Comparison of ENCODE assay signal across 20 cellular contexts in the genomic region with DNA sequence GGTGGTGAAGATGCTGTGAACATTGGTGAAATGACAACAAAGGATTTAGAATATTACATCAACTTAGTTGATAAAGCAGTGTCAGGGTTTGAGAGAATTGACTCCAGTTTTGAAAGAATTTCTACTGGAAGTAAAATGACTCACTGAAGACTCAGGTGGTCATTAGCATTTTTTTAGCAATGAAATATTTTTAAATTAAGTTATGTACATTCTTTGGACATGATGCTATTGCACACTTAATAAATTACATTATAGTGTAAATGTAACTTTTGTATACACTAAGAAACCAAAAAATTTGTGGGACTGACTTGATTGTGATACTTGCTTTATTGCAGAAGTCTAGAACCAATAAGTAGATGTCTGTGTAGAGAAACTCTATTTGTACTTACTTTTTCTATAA. TPM values are rescaled to one million over a fixed set of nuclear protein-coding genes. Genes with fewer than 3 reads are reported as not detected.
DNase-seq lines count a peak whose midpoint lies in the region; ATAC-seq and TF ChIP-seq lines count a peak whose summit lies in the region.
"Had no signal": no experiment of that assay in that cellular context is flagged by ENCODE, and none has a peak within 500 bp of the region (broad histone marks: within the 10 kb centered on the region; RNA-seq: fewer than 3 reads in every experiment).

No MANE protein-coding gene starts in this region.

- H3K4me3 Mint-ChIP-seq in neural progenitor cell = no peak overlapping the region
- H3K4me3 Mint-ChIP-seq: CD4-positive, alpha-beta memory T cell had no signal

- no peaks in the 10 kb centered on the region for H3K4me1 Mint-ChIP-seq in neural progenitor cell

- H4K20me1 ChIP-seq in neural progenitor cell (ENCODE audit: low read depth) = no peaks in the 10 kb centered on the region
- H4K20me1 ChIP-seq: BLaER1 had no signal

- DNase-seq in AG10803 (ENCODE audit: low read depth) (peak; percentile 12), HCEC 1CT (peak; percentile 25), amniotic epithelial cell (ENCODE audit: low read depth) (peak; percentile 22), iris pigment epithelial cell (ENCODE audit: low read depth) (peak; percentile 35), SIG-M5 treated with dmso at 0.1 percent for 504 hours (lab: John Stamatoyannopoulos, UW; ENCODE audit: unreplicated experiment) (no peak), neural progenitor cell (ENCODE audit: low spot score) (no peak), NCI-H526 (lab: John Stamatoyannopoulos, UW) (no peak)
- DNase-seq: CD4-positive, alpha-beta memory T cell; DMS153; GOT3; Kasumi-1; MM.1S; NCI-H1092; NCI-H1436 treated with DMSO at 0.1 percent for 48 hours; NCI-H2029; NCI-H345; NCI-H526 treated with DMSO at 0.1 percent for 48 hours; Peyer's patch had no signal

- H3F3A ChIP-seq in neural progenitor cell (ENCODE audit: low read depth) = no peaks in the 10 kb centered on the region

- peaks cover 26% of the 10 kb centered on the region for H3K36me3 Mint-ChIP-seq in neural progenitor cell

- peaks cover 21% of the 10 kb centered on the region for H3K36me3 ChIP-seq in neural progenitor cell

- H3K4me2 ChIP-seq in neural progenitor cell = no peak overlapping the region
- H3K4me2 ChIP-seq: BLaER1 had no signal

- H3K79me2 ChIP-seq in neural progenitor cell (ENCODE audit: low read depth) = no peaks in the 10 kb centered on the region

- H3K27me3 Mint-ChIP-seq in neural progenitor cell (ENCODE audit: insufficient read depth, low read depth) = no peaks in the 10 kb centered on the region
- H3K27me3 Mint-ChIP-seq: CD4-positive, alpha-beta memory T cell had no signal

- no peak for ATAC-seq in GM21367 (IDR thresholded peaks at IDR 0.05; ENCODE audit: unreplicated experiment)

- TF ChIP-seq CTCF in AG10803 (conservative IDR thresholded peaks at IDR 0.05; ENCODE audit: low read length) (no peak), neural progenitor cell (IDR thresholded peaks at IDR 0.05) (no peak)

- H3K27me3 ChIP-seq in neural progenitor cell = no peaks in the 10 kb centered on the region
- H3K27me3 ChIP-seq: BLaER1, Peyer's patch had no signal

- H2AFZ ChIP-seq in neural progenitor cell (replicated peaks) = no peak overlapping the region

- no peak overlapping the region for H3K27ac ChIP-seq in neural progenitor cell
- H3K27ac ChIP-seq: BLaER1, Peyer's patch had no signal

- no peaks in the 10 kb centered on the region for H3K9me3 Mint-ChIP-seq in neural progenitor cell
- H3K9me3 Mint-ChIP-seq: CD4-positive, alpha-beta memory T cell had no signal

- H3K27ac Mint-ChIP-seq in neural progenitor cell = no peak overlapping the region

- H3K4me1 ChIP-seq in neural progenitor cell = no peaks in the 10 kb centered on the region
- H3K4me1 ChIP-seq: BLaER1, Peyer's patch had no signal

- no peak overlapping the region for H3K9ac ChIP-seq in neural progenitor cell
- H3K9ac ChIP-seq: BLaER1 had no signal

- H3K4me3 ChIP-seq in AG10803 (ENCODE audit: low read length) (no peak overlapping the region), neural progenitor cell (no peak overlapping the region)
- H3K4me3 ChIP-seq: BLaER1, Peyer's patch had no signal

- H3K9me3 ChIP-seq in neural progenitor cell (ENCODE audit: low read depth) = no peaks in the 10 kb centered on the region
- H3K9me3 ChIP-seq: BLaER1, Peyer's patch had no signal

RNA-seq across cellular contexts. Expression of gene USO1, which starts 57.0 kb away (rescaled TPM):
- total RNA-seq in neural progenitor cell (ENCODE audit: low replicate concordance) = 80.4 and 114 TPM in 2 replicates

Comparison
In these comparisons a context has a peak if more than half of its experiments do, and no peak if none do; other contexts are left out.
1. DNase-seq: peak in AG10803 (single experiment), HCEC 1CT (single experiment), amniotic epithelial cell (single experiment) and iris pigment epithelial cell (single experiment); none in SIG-M5 treated with dmso at 0.1 percent for 504 hours (single experiment), neural progenitor cell (single experiment) and NCI-H526 (0 of 2).